Comparison of ENCODE assay signal across 9 cellular contexts in genomic region chr1:181482521-181483083, GRCh38. TPM values are rescaled to one million over a fixed set of nuclear protein-coding genes. Genes with fewer than 3 reads are reported as not detected.
A peak's percentile ranks its signal among the peaks of the same experiment; 100 is the strongest.
DNase-seq lines count a peak whose midpoint lies in the region; ATAC-seq, FAIRE-seq and TF ChIP-seq lines count a peak whose summit lies in the region.
"Had no signal": no experiment of that assay in that cellular context is flagged by ENCODE, and none has a peak within 500 bp of the region (broad histone marks: within the 10 kb centered on the region; RNA-seq: fewer than 3 reads in every experiment).

No MANE protein-coding gene starts in this region.

- dilution Hi-C loops in keratinocyte (cut with MboI; ENCODE audit: extremely low pct_ligation_motif_present, low sequenced_read_pairs): loop anchor here (25.0 kb wide), 1 partner anchor 180 kb away; no protein-coding TSS in a partner anchor

- no peak overlapping the region for H3K27ac ChIP-seq in keratinocyte (ENCODE audit: control insufficient read depth, insufficient read depth, low read length)
- H3K27ac ChIP-seq in WERI-Rb-1: no peak overlapping the region
- H3K27ac ChIP-seq: epithelial cell of prostate had no signal

- H3K9me3 ChIP-seq in keratinocyte (ENCODE audit: control insufficient read depth, low read depth, low read length): no peaks in the 10 kb centered on the region
- H3K9me3 ChIP-seq in WERI-Rb-1 (ENCODE audit: severe bottlenecking): no peaks in the 10 kb centered on the region

- TF ChIP-seq CTCF in keratinocyte (optimal IDR thresholded peaks at IDR 0.05 in 1 of 3, IDR thresholded peaks at IDR 0.05 in 1 of 3, conservative IDR thresholded peaks at IDR 0.05 in 1 of 3; ENCODE audit: extremely low read depth in 1 of 3, insufficient read depth in 2 of 3, low read length in 3 of 3) (peak in 1 of 3 experiments; percentile 16), WERI-Rb-1 (IDR thresholded peaks at IDR 0.05; ENCODE audit: low read depth, low read length) (no peak)

- no peaks in the 10 kb centered on the region for H3K4me1 ChIP-seq in keratinocyte (ENCODE audit: control insufficient read depth, extremely low read depth, insufficient read depth, low read length)

- H3K9me3 Mint-ChIP-seq in IgD-negative memory B cell: peaks cover 0 to 2% (median 0%) of the 10 kb centered on the region in 3 donors
- H3K9me3 Mint-ChIP-seq in stimulated activated memory B cell treated with anti-CD40 and anti-IgM and Interleukin-4, amounts not matched to agents 10 μg/mL and 1 μg/mL and 100 μg/mL, for 72 hours: no peaks in the 10 kb centered on the region

- H3K4me3 ChIP-seq in keratinocyte (ENCODE audit: control insufficient read depth in 2 of 3, extremely low read depth in 1 of 3, insufficient read depth in 2 of 3, low read depth in 1 of 3, low read length in 3 of 3) (peak overlapping the region; percentile 13 to 25 (median 23)), WERI-Rb-1 (ENCODE audit: low read depth, low read length) (no peak overlapping the region)

- peaks cover 57% of the 10 kb centered on the region for H3K27me3 ChIP-seq in keratinocyte (ENCODE audit: control insufficient read depth, extremely low read depth, insufficient read depth, low read length)
- peaks cover 32% of the 10 kb centered on the region for H3K27me3 ChIP-seq in WERI-Rb-1 (ENCODE audit: insufficient read depth, low read depth, severe bottlenecking)

- ATAC-seq in GM19463 (IDR thresholded peaks at IDR 0.05; ENCODE audit: unreplicated experiment): peak; percentile 47
- peak; percentile 54 for ATAC-seq in stimulated activated memory B cell treated with anti-CD40 and anti-IgM and Interleukin-4, amounts not matched to agents 10 μg/mL and 1 μg/mL and 100 μg/mL, for 72 hours

- peak overlapping the region; percentile 65 for H3K4me2 ChIP-seq in keratinocyte (ENCODE audit: control insufficient read depth, extremely low read depth, insufficient read depth, low read depth, low read length)

- H3K27me3 Mint-ChIP-seq in IgD-negative memory B cell: peaks cover 45% of the 10 kb centered on the region
- H3K27me3 Mint-ChIP-seq in stimulated activated memory B cell treated with anti-CD40 and anti-IgM and Interleukin-4, amounts not matched to agents 10 μg/mL and 1 μg/mL and 100 μg/mL, for 72 hours: peaks cover 52% of the 10 kb centered on the region

- peak overlapping the region; percentile 55 to 90 (median 70) for H3K4me3 Mint-ChIP-seq in IgD-negative memory B cell
- H3K4me3 Mint-ChIP-seq in stimulated activated memory B cell treated with anti-CD40 and anti-IgM and Interleukin-4, amounts not matched to agents 10 μg/mL and 1 μg/mL and 100 μg/mL, for 72 hours: peak overlapping the region; percentile 70

- peaks cover 13 to 22% (median 13%) of the 10 kb centered on the region in 3 donors for H3K4me1 Mint-ChIP-seq in IgD-negative memory B cell
- H3K4me1 Mint-ChIP-seq in stimulated activated memory B cell treated with anti-CD40 and anti-IgM and Interleukin-4, amounts not matched to agents 10 μg/mL and 1 μg/mL and 100 μg/mL, for 72 hours: peaks cover 39% of the 10 kb centered on the region

- H3K9me1 ChIP-seq in keratinocyte (ENCODE audit: control insufficient read depth, extremely low read depth, insufficient read depth, low read length): no peaks in the 10 kb centered on the region

- peak overlapping the region; percentile 65 for H2AFZ ChIP-seq in keratinocyte (ENCODE audit: control insufficient read depth, low read length)

- H3K79me2 ChIP-seq in keratinocyte (ENCODE audit: control insufficient read depth, insufficient read depth, low read length): no peaks in the 10 kb centered on the region

- H4K20me1 ChIP-seq in keratinocyte (ENCODE audit: control insufficient read depth, extremely low read depth, insufficient read depth, low read length): no peaks in the 10 kb centered on the region

- peak overlapping the region in 1 of 3 donors; percentile 9 for H3K27ac Mint-ChIP-seq in IgD-negative memory B cell
- no peak overlapping the region for H3K27ac Mint-ChIP-seq in stimulated activated memory B cell treated with anti-CD40 and anti-IgM and Interleukin-4, amounts not matched to agents 10 μg/mL and 1 μg/mL and 100 μg/mL, for 72 hours

- no peak overlapping the region for H3K9ac ChIP-seq in keratinocyte (ENCODE audit: control insufficient read depth, extremely low read depth, insufficient read depth, low read length)

- H3K36me3 ChIP-seq in keratinocyte (ENCODE audit: control insufficient read depth in 2 of 2, extremely low read depth in 1 of 2, insufficient read depth in 2 of 2, low read length in 2 of 2) (no peaks in the 10 kb centered on the region), WERI-Rb-1 (no peaks in the 10 kb centered on the region)

- peaks cover 1% of the 10 kb centered on the region for H3K36me3 Mint-ChIP-seq in IgD-negative memory B cell
- H3K36me3 Mint-ChIP-seq in stimulated activated memory B cell treated with anti-CD40 and anti-IgM and Interleukin-4, amounts not matched to agents 10 μg/mL and 1 μg/mL and 100 μg/mL, for 72 hours: no peaks in the 10 kb centered on the region

- no peak for FAIRE-seq in keratinocyte (lab: Jason Lieb, UNC)

- peak; percentile 92 for DNase-seq in DMS53 (lab: John Stamatoyannopoulos, UW)
- peak in 53 of 58 donors; percentile 15 to 87 (median 51) for DNase-seq in anterior cingulate cortex (lab: John Stamatoyannopoulos, UW)
- DNase-seq in keratinocyte (ENCODE audit: low read depth, low spot score): no peak
- DNase-seq in NCI-H748 treated with DMSO at 0.1 percent for 48 hours (lab: John Stamatoyannopoulos, UW): no peak
- no peak for DNase-seq in WERI-Rb-1

RNA-seq across cellular contexts. Expression of gene CACNA1E, which starts 0.7 kb away (rescaled TPM):
- polyA plus RNA-seq in IgD-negative memory B cell: 0.16 TPM
- polyA plus RNA-seq in keratinocyte: 0.01 TPM in 1 of 3 replicates, not detected in the others
- polyA plus RNA-seq in keratinocyte (2011; ENCODE audit: low read depth): not detected
- polyA plus RNA-seq in keratinocyte (2011; cell fraction: cytosol; rRNA removed): not detected in 2 replicates
- 0.01 TPM in 1 of 2 replicates, not detected in the other for polyA plus RNA-seq in keratinocyte (2011; cell fraction: nucleus; rRNA removed)
- 0.03 TPM in 1 of 2 replicates, not detected in the other for polyA plus RNA-seq in keratinocyte (2012; ENCODE audit: low replicate concordance)
- polyA minus RNA-seq in keratinocyte: not detected in 3 replicates
- polyA minus RNA-seq in keratinocyte (2011; cell fraction: cytosol; rRNA and poly(A)+ RNA removed): not detected
- polyA minus RNA-seq in keratinocyte (2011; cell fraction: nucleus; rRNA and poly(A)+ RNA removed): not detected in 2 replicates

Comparison
In these comparisons a context has a peak if more than half of its experiments do, and no peak if none do; other contexts are left out.
1. DNase-seq: peak in DMS53 (single experiment) and anterior cingulate cortex (53 of 58); none in keratinocyte (single experiment), NCI-H748 treated with DMSO at 0.1 percent for 48 hours (single experiment) and WERI-Rb-1 (single experiment).